8 cellular contexts compared by ENCODE assay signal in the genomic region with DNA sequence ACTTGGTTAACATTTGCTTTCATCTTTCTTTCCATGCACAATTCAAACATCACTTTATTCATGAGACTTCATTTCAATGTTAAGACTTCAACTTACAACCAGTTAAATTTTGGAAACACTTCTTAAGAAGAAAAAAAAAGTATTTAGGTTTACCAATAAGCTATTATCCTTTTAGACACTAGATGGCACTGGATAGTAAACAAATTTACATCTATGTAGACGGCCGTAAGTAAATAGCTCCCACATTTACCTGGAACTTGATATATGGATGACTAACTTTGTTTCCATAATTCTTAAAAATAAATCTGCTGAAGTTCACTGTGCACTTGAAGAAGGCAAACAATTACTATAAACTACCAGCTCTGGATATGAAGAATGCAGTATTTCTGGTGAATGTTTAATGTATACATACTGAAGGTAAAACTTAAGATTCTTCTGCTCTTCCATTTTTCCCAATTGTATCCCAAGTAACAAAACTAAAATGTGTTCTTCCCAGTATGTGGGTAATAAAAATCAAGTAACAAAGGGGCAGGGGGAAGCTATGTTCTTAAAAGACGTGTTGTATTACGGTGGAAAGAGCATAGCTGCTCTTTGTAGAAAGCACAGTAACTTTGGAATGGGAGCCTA.
DNase-seq lines count a peak whose midpoint lies in the region; ATAC-seq and TF ChIP-seq lines count a peak whose summit lies in the region.

No MANE protein-coding gene starts in this region.

- ATAC-seq in GM18868 (IDR thresholded peaks at IDR 0.05; ENCODE audit: unreplicated experiment), result peak; percentile 62
- no peak for ATAC-seq in body of pancreas
- no peak for ATAC-seq in HG02588 (IDR thresholded peaks at IDR 0.05; ENCODE audit: unreplicated experiment)
- ATAC-seq in GM18520 (IDR thresholded peaks at IDR 0.05; ENCODE audit: unreplicated experiment), result no peak

- TF ChIP-seq CTCF in body of pancreas (IDR thresholded peaks at IDR 0.05), result peak; percentile 30 to 67 (median 56)

- 31 to 35% methylated on average over 4 of the region's 4 CpGs for WGBS in body of pancreas, 2 donors

- intact Hi-C loops in body of pancreas (cut with DNase I), result loop anchor here (5.0 kb wide), 1 partner anchor 407 kb away; no protein-coding TSS in a partner anchor

- no peak for TF ChIP-seq POLR2A in body of pancreas (IDR thresholded peaks at IDR 0.05)

- H3K36me3 ChIP-seq in body of pancreas (replicated peaks in 1 of 2; ENCODE audit: insufficient read depth in 1 of 2, low read depth in 2 of 2), result no peaks in the 10 kb centered on the region

- in situ Hi-C loops in ACHN (cut with HindIII; ENCODE audit: low pct_ligation_motif_present, low pct_unique_long_range_greater_than_20kb, low sequenced_read_pairs), result no loop called here

- no peak overlapping the region for H3K27ac ChIP-seq in body of pancreas

- no peak overlapping the region for H3K4me3 ChIP-seq in body of pancreas

- no peaks in the 10 kb centered on the region for H3K4me1 ChIP-seq in body of pancreas

- H3K27me3 ChIP-seq in body of pancreas, result no peaks in the 10 kb centered on the region

- no peaks in the 10 kb centered on the region for H3K9me3 ChIP-seq in body of pancreas

- peak; percentile 60 for DNase-seq in ACHN
- DNase-seq in NCI-H1092 (lab: John Stamatoyannopoulos, UW), result peak; percentile 30
- DNase-seq in body of pancreas, result no peak
- DNase-seq in lung microvascular endothelial cell (ENCODE audit: low read depth in 2 of 2), result peak; percentile 54 to 85
- DNase-seq in activated effector memory CD4-positive, alpha-beta T cell treated with Interleukin-2 at 50 U/mL for 16 hours, result no peak

Comparison
In these comparisons a context has a peak if more than half of its experiments do, and no peak if none do; other contexts are left out.
1. DNase-seq: peak in ACHN (single experiment), NCI-H1092 (single experiment) and lung microvascular endothelial cell (2 of 2); none in body of pancreas (0 of 4) and activated effector memory CD4-positive, alpha-beta T cell treated with Interleukin-2 at 50 U/mL for 16 hours (single experiment).